Comparison of ENCODE assay signal across 1 cellular context in the genomic region with DNA sequence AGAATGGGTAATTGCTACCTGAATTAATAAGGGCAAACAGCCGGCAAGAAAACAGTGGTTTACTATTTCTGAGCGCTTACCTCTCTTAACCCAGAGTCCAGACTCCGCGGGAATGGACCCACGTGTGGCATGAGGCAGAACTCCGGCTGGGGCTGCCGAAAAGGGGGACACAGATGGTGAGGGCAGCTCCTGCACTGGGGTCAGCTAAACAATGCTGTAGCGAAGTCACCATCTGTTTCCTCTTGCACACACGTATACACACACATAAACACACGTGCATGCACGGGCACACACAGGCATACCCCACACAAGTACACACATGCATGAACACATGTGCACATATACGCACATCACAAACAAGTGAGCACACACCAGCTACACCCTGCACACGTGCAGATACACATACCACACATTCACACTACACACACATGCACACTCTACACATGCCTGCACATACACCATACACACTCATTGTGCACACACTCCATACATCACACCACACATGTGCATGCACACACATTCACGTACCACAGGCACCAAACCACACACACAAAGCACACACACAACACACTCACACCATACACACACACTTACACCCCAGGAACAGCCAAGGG.
TF ChIP-seq lines count a peak whose summit lies in the region.

No MANE protein-coding gene starts in this region.

TF ChIP-seq in HepG2, 621 proteins besides CTCF, POLR2A, EP300 and RAD21 (continued from another document):
- TF ChIP-seq, protein P1, sequence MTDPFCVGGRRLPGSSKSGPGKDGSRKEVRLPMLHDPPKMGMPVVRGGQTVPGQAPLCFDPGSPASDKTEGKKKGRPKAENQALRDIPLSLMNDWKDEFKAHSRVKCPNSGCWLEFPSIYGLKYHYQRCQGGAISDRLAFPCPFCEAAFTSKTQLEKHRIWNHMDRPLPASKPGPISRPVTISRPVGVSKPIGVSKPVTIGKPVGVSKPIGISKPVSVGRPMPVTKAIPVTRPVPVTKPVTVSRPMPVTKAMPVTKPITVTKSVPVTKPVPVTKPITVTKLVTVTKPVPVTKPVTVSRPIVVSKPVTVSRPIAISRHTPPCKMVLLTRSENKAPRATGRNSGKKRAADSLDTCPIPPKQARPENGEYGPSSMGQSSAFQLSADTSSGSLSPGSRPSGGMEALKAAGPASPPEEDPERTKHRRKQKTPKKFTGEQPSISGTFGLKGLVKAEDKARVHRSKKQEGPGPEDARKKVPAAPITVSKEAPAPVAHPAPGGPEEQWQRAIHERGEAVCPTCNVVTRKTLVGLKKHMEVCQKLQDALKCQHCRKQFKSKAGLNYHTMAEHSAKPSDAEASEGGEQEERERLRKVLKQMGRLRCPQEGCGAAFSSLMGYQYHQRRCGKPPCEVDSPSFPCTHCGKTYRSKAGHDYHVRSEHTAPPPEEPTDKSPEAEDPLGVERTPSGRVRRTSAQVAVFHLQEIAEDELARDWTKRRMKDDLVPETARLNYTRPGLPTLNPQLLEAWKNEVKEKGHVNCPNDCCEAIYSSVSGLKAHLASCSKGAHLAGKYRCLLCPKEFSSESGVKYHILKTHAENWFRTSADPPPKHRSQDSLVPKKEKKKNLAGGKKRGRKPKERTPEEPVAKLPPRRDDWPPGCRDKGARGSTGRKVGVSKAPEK (CRISPR knock-in tag; IDR thresholded peaks at IDR 0.05; ENCODE audit: borderline replicate concordance): 0 out of 2 replicates have a peak, but pooled peaks have one; percentile 60
- TF ChIP-seq ZFY (CRISPR knock-in tag; IDR thresholded peaks at IDR 0.05) (no peak), ETV6 (CRISPR knock-in tag; conservative IDR thresholded peaks at IDR 0.05) (no peak), FOXA1 (IDR thresholded peaks at IDR 0.05) (0 out of 2 replicates have a peak, but pooled peaks have one; percentile 41), FOXA1 (CRISPR knock-in tag; IDR thresholded peaks at IDR 0.05) (no peak), IRX3 (CRISPR knock-in tag; IDR thresholded peaks at IDR 0.05; ENCODE audit: borderline replicate concordance, low read depth) (no peak), ZNF75D (CRISPR knock-in tag; IDR thresholded peaks at IDR 0.05; ENCODE audit: borderline replicate concordance) (no peak), THYN1 (CRISPR knock-in tag; IDR thresholded peaks at IDR 0.05; ENCODE audit: borderline replicate concordance, low read depth) (no peak), ZNF883 (CRISPR knock-in tag; IDR thresholded peaks at IDR 0.05; ENCODE audit: not compliant biosample characterization) (no peak), ZNF234 (CRISPR knock-in tag; conservative IDR thresholded peaks at IDR 0.05) (no peak), TP53 (CRISPR knock-in tag; conservative IDR thresholded peaks at IDR 0.05) (no peak), ZNF879 (CRISPR knock-in tag; IDR thresholded peaks at IDR 0.05) (no peak), ZNF563 (CRISPR knock-in tag; IDR thresholded peaks at IDR 0.05) (no peak), MEF2D (CRISPR knock-in tag; IDR thresholded peaks at IDR 0.05) (no peak), RBM39 (IDR thresholded peaks at IDR 0.05; ENCODE audit: low read depth, low read length, poor library complexity, severe bottlenecking) (no peak), ZNF646 (CRISPR knock-in tag; IDR thresholded peaks at IDR 0.05) (peak; percentile 54; the same call in 1 of the 2 replicates), KLF12 (CRISPR knock-in tag; IDR thresholded peaks at IDR 0.05; ENCODE audit: borderline replicate concordance) (no peak), SOX13 (IDR thresholded peaks at IDR 0.05) (no peak), SOX13 (CRISPR knock-in tag; conservative IDR thresholded peaks at IDR 0.05 in 1 of 2, IDR thresholded peaks at IDR 0.05 in 1 of 2) (no peak), ZNF33B (CRISPR knock-in tag; IDR thresholded peaks at IDR 0.05) (no peak), ZFP36 (IDR thresholded peaks at IDR 0.05; ENCODE audit: borderline replicate concordance, low read depth, low read length, partially characterized antibody) (no peak), ZNF382 (CRISPR knock-in tag; IDR thresholded peaks at IDR 0.05; ENCODE audit: borderline replicate concordance) (no peak)
- TF ChIP-seq, protein P2, sequence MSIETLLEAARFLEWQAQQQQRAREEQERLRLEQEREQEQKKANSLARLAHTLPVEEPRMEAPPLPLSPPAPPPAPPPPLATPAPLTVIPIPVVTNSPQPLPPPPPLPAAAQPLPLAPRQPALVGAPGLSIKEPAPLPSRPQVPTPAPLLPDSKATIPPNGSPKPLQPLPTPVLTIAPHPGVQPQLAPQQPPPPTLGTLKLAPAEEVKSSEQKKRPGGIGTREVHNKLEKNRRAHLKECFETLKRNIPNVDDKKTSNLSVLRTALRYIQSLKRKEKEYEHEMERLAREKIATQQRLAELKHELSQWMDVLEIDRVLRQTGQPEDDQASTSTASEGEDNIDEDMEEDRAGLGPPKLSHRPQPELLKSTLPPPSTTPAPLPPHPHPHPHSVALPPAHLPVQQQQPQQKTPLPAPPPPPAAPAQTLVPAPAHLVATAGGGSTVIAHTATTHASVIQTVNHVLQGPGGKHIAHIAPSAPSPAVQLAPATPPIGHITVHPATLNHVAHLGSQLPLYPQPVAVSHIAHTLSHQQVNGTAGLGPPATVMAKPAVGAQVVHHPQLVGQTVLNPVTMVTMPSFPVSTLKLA (IDR thresholded peaks at IDR 0.05): peak; percentile 81
